Comparison of ENCODE assay signal across 24 cellular contexts in genomic region chr11:110735431-110736157, GRCh38. TPM values are rescaled to one million over a fixed set of nuclear protein-coding genes. Genes with fewer than 3 reads are reported as not detected.
"Had no signal": no experiment of that assay in that cellular context is flagged by ENCODE, and none has a peak within 500 bp of the region (broad histone marks: within the 10 kb centered on the region; RNA-seq: fewer than 3 reads in every experiment).

No MANE protein-coding gene starts in this region.

- H3K27ac ChIP-seq: breast epithelium, esophagus muscularis mucosa, foreskin keratinocyte, heart left ventricle, skin epidermis, testis had no signal

- H3K36me3 ChIP-seq: breast epithelium, esophagus muscularis mucosa, heart left ventricle, transverse colon had no signal

- DNase-seq: activated B cell treated with CpG ODN at 0.5 μM for 24 hours; activated CD4-positive, alpha-beta T cell treated with anti-CD3 and anti-CD28 coated beads, Interleukin-2, amount 50 U/mL, for 1 hour; activated CD8-positive, alpha-beta T cell treated with anti-CD3 and anti-CD28 coated beads for 36 hours; activated gamma-delta T cell treated with Interleukin-2 at 50 U/mL for 16 hours; activated naive CD4-positive, alpha-beta T cell treated with anti-CD3 and anti-CD28 coated beads, Interleukin-2, amount 50 U/mL, for 16 hours; activated T-cell treated with anti-CD3 and anti-CD28 coated beads, Interleukin-2, amount 50 U/mL, for 4 hours; central memory CD4-positive, alpha-beta T cell; endodermal cell; foreskin keratinocyte; heart left ventricle; kidney glomerular epithelial cell; mammary epithelial cell; natural killer cell; posterior cingulate gyrus; stimulated activated CD4-positive, alpha-beta T cell treated with anti-CD3 and anti-CD28 coated beads, Interleukin-12 subunit alpha, Interleukin-12 subunit beta, amount 100 ng/mL, for 4 hours; stimulated activated CD4-positive, alpha-beta T cell treated with anti-CD3 and anti-CD28 coated beads, Interleukin-4, amount 100 ng/mL, for 1 hour; stimulated activated naive CD8-positive, alpha-beta T cell treated with anti-CD3 and anti-CD28 coated beads, Interleukin-15, Interleukin-2, amounts not matched to agents 100 U/mL and 50 U/mL, for 24 hours; testis; transverse colon had no signal

- H3K4me3 ChIP-seq: breast epithelium, esophagus muscularis mucosa, heart left ventricle, skin epidermis, testis, transverse colon had no signal

- H3K27me3 ChIP-seq: breast epithelium, esophagus muscularis mucosa, testis, transverse colon had no signal

- ATAC-seq: activated CD8-positive, alpha-beta T cell treated with anti-CD3 and anti-CD28 coated beads for 36 hours; activated T-cell treated with anti-CD3 and anti-CD28 coated beads, Interleukin-2, amount 50 U/mL, for 4 hours; activated T-helper 17 cell treated with anti-CD3 and anti-CD28 coated beads, Interleukin-2, amount 50 U/mL, for 72 hours; foreskin keratinocyte; heart left ventricle; natural killer cell; sciatic nerve; stimulated activated naive CD8-positive, alpha-beta T cell treated with anti-CD3 and anti-CD28 coated beads, Interleukin-15, Interleukin-2, amounts not matched to agents 100 U/mL and 50 U/mL, for 24 hours had no signal

- H3K4me1 ChIP-seq: breast epithelium, esophagus muscularis mucosa, foreskin keratinocyte, heart left ventricle, testis had no signal

- H3K9me3 ChIP-seq: breast epithelium, esophagus muscularis mucosa, heart left ventricle, testis, transverse colon had no signal

RNA-seq across cellular contexts. Expression of gene ARHGAP20, which starts 23.4 kb away (rescaled TPM):
- polyA plus RNA-seq: foreskin keratinocyte, mammary epithelial cell had no signal
